In the genomic region with DNA sequence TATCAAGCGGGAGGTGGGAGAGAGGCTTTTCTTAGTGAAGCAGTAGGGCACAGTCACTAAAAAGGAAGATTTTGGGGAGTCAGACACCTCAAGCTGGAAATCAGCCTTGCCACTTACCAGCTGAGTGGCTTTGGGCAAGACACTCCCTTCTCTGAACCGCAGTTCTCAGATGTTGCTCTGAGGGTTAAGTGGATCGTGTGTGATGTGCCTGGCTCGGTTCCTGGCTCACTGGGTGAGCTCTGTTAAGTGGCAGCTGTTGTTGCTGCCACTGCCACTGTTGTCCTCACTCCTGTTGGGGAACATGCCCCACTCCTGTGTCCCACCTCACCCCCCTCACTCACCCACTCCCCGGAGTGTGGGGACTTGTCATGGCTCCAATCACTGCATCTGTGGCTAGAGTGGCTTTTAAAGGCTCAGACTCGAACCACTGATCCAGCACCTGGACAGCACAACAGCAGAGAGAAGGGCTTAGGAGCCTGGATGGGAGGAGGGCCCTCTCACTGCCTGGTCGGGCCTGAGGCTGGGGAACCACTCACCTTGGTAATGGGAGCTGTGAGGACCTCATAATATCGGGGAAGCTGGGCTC, we compare ENCODE assay signal across 2 cellular contexts.
TF ChIP-seq lines count a peak whose summit lies in the region.

No MANE protein-coding gene starts in this region.

TF ChIP-seq in GM23338, 12 proteins besides CTCF, POLR2A, EP300 and RAD21:
- TF ChIP-seq, protein P1, sequence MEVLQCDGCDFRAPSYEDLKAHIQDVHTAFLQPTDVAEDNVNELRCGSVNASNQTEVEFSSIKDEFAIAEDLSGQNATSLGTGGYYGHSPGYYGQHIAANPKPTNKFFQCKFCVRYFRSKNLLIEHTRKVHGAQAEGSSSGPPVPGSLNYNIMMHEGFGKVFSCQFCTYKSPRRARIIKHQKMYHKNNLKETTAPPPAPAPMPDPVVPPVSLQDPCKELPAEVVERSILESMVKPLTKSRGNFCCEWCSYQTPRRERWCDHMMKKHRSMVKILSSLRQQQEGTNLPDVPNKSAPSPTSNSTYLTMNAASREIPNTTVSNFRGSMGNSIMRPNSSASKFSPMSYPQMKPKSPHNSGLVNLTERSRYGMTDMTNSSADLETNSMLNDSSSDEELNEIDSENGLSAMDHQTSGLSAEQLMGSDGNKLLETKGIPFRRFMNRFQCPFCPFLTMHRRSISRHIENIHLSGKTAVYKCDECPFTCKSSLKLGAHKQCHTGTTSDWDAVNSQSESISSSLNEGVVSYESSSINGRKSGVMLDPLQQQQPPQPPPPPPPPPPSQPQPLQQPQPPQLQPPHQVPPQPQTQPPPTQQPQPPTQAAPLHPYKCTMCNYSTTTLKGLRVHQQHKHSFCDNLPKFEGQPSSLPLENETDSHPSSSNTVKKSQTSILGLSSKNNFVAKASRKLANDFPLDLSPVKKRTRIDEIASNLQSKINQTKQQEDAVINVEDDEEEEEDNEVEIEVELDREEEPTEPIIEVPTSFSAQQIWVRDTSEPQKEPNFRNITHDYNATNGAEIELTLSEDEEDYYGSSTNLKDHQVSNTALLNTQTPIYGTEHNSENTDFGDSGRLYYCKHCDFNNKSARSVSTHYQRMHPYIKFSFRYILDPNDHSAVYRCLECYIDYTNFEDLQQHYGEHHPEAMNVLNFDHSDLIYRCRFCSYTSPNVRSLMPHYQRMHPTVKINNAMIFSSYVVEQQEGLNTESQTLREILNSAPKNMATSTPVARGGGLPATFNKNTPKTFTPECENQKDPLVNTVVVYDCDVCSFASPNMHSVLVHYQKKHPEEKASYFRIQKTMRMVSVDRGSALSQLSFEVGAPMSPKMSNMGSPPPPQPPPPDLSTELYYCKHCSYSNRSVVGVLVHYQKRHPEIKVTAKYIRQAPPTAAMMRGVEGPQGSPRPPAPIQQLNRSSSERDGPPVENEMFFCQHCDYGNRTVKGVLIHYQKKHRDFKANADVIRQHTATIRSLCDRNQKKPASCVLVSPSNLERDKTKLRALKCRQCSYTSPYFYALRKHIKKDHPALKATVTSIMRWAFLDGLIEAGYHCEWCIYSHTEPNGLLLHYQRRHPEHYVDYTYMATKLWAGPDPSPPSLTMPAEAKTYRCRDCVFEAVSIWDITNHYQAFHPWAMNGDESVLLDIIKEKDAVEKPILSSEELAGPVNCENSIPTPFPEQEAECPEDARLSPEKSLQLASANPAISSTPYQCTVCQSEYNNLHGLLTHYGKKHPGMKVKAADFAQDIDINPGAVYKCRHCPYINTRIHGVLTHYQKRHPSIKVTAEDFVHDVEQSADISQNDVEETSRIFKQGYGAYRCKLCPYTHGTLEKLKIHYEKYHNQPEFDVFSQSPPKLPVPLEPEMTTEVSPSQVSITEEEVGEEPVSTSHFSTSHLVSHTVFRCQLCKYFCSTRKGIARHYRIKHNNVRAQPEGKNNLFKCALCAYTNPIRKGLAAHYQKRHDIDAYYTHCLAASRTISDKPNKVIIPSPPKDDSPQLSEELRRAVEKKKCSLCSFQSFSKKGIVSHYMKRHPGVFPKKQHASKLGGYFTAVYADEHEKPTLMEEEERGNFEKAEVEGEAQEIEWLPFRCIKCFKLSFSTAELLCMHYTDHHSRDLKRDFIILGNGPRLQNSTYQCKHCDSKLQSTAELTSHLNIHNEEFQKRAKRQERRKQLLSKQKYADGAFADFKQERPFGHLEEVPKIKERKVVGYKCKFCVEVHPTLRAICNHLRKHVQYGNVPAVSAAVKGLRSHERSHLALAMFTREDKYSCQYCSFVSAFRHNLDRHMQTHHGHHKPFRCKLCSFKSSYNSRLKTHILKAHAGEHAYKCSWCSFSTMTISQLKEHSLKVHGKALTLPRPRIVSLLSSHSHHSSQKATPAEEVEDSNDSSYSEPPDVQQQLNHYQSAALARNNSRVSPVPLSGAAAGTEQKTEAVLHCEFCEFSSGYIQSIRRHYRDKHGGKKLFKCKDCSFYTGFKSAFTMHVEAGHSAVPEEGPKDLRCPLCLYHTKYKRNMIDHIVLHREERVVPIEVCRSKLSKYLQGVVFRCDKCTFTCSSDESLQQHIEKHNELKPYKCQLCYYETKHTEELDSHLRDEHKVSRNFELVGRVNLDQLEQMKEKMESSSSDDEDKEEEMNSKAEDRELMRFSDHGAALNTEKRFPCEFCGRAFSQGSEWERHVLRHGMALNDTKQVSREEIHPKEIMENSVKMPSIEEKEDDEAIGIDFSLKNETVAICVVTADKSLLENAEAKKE (CRISPR knock-in tag; IDR thresholded peaks at IDR 0.05): no peak
- TF ChIP-seq ZNF331 (CRISPR knock-in tag; IDR thresholded peaks at IDR 0.05; ENCODE audit: low read depth) (no peak), EZH2phosphoT487 (IDR thresholded peaks at IDR 0.05; ENCODE audit: unreplicated experiment) (no peak), JUNB (IDR thresholded peaks at IDR 0.05; ENCODE audit: unreplicated experiment) (no peak), POLR2AphosphoS5 (IDR thresholded peaks at IDR 0.05; ENCODE audit: low read depth) (no peak), STAT1 (IDR thresholded peaks at IDR 0.05; ENCODE audit: unreplicated experiment) (no peak)
- TF ChIP-seq, protein P2, sequence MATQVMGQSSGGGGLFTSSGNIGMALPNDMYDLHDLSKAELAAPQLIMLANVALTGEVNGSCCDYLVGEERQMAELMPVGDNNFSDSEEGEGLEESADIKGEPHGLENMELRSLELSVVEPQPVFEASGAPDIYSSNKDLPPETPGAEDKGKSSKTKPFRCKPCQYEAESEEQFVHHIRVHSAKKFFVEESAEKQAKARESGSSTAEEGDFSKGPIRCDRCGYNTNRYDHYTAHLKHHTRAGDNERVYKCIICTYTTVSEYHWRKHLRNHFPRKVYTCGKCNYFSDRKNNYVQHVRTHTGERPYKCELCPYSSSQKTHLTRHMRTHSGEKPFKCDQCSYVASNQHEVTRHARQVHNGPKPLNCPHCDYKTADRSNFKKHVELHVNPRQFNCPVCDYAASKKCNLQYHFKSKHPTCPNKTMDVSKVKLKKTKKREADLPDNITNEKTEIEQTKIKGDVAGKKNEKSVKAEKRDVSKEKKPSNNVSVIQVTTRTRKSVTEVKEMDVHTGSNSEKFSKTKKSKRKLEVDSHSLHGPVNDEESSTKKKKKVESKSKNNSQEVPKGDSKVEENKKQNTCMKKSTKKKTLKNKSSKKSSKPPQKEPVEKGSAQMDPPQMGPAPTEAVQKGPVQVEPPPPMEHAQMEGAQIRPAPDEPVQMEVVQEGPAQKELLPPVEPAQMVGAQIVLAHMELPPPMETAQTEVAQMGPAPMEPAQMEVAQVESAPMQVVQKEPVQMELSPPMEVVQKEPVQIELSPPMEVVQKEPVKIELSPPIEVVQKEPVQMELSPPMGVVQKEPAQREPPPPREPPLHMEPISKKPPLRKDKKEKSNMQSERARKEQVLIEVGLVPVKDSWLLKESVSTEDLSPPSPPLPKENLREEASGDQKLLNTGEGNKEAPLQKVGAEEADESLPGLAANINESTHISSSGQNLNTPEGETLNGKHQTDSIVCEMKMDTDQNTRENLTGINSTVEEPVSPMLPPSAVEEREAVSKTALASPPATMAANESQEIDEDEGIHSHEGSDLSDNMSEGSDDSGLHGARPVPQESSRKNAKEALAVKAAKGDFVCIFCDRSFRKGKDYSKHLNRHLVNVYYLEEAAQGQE (IDR thresholded peaks at IDR 0.05; ENCODE audit: unreplicated experiment): no peak
- TF ChIP-seq, protein P3, sequence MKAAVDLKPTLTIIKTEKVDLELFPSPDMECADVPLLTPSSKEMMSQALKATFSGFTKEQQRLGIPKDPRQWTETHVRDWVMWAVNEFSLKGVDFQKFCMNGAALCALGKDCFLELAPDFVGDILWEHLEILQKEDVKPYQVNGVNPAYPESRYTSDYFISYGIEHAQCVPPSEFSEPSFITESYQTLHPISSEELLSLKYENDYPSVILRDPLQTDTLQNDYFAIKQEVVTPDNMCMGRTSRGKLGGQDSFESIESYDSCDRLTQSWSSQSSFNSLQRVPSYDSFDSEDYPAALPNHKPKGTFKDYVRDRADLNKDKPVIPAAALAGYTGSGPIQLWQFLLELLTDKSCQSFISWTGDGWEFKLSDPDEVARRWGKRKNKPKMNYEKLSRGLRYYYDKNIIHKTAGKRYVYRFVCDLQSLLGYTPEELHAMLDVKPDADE (IDR thresholded peaks at IDR 0.05): no peak

TF ChIP-seq in WTC11, 78 proteins besides CTCF, POLR2A, EP300 and RAD21 (continued from another document):
- TF ChIP-seq, protein P4, sequence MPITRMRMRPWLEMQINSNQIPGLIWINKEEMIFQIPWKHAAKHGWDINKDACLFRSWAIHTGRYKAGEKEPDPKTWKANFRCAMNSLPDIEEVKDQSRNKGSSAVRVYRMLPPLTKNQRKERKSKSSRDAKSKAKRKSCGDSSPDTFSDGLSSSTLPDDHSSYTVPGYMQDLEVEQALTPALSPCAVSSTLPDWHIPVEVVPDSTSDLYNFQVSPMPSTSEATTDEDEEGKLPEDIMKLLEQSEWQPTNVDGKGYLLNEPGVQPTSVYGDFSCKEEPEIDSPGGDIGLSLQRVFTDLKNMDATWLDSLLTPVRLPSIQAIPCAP (CRISPR knock-in tag; IDR thresholded peaks at IDR 0.05): no peak
